ENCODE assay signal across 10 cellular contexts in the genomic region with DNA sequence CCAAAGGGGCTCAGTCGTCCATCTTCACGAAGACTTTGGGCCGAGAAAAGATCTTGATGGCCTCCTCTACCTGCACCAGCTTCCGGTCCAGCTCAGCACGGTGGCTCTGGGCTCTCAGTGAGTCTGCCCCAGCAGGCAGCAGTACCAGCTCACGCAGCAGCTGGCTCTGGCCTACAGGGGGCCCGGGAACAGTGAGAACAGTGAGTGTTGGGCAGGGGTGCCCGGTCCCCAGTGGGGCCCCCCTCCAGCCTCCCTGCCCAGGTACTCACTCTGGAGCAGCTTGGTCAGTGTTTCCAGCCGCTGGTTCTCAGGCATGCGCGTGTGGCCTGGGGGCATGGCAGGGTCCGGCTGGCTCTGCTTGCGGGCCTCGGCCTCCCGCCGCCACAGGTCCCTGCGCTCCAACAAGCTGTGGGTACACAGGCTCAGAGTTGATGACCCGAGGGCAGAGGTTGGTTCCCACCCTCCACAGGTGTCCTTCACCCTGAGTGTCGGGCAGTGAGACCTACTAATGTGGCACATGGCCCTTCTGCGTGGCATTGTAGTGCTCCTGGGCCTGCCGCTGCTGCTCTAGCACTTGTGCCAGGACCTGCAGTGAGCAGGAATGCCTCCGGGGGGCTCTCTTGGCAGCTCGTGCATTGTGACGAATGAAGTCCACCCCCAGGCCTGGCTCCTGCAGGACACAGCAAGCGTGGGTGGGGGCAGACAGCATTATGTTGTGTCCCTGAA. TPM values are rescaled to one million over a fixed set of nuclear protein-coding genes. Genes with fewer than 3 reads are reported as not detected.
DNase-seq lines count a peak whose midpoint lies in the region; ATAC-seq and TF ChIP-seq lines count a peak whose summit lies in the region.
"Had no signal": no experiment of that assay in that cellular context is flagged by ENCODE, and none has a peak within 500 bp of the region (broad histone marks: within the 10 kb centered on the region; RNA-seq: fewer than 3 reads in every experiment).

No MANE protein-coding gene starts in this region.

- TF ChIP-seq CTCF in AG09309 (IDR thresholded peaks at IDR 0.05; ENCODE audit: control insufficient read depth, insufficient read depth, low read depth, low read length, missing control alignments) (peak; percentile 27), GM10248 (IDR thresholded peaks at IDR 0.05; ENCODE audit: control extremely low read depth, extremely low read depth, low read depth, missing control alignments) (peak; percentile 27), fibroblast of mammary gland (conservative IDR thresholded peaks at IDR 0.05; ENCODE audit: control insufficient read depth, insufficient read depth, low read depth, low read length) (peak; percentile 21), stomach (IDR thresholded peaks at IDR 0.05) (no peak), prostate gland (IDR thresholded peaks at IDR 0.05) (no peak)

- H3K4me1 ChIP-seq in stomach (peaks cover 44 to 63% (median 59%) of the 10 kb centered on the region in 4 donors), prostate gland (replicated peaks) (peaks cover 11% of the 10 kb centered on the region)

- no peak overlapping the region for H3K27ac ChIP-seq in stomach
- no peak overlapping the region for H3K27ac ChIP-seq in prostate gland
- H3K27ac ChIP-seq: VCaP had no signal

- H3K27me3 ChIP-seq in stomach: no peaks in the 10 kb centered on the region
- no peaks in the 10 kb centered on the region for H3K27me3 ChIP-seq in prostate gland (replicated peaks; ENCODE audit: insufficient read depth)

- DNase-seq in AG09309 (ENCODE audit: low read depth): no peak
- no peak for DNase-seq in GM10248 (ENCODE audit: extremely low spot score)
- peak; percentile 28 for DNase-seq in SK-N-DZ (ENCODE audit: low spot score)
- DNase-seq in fibroblast of mammary gland (ENCODE audit: low read depth): no peak
- DNase-seq in stomach: no peak
- no peak for DNase-seq in prostate gland (ENCODE audit: low spot score)

- ATAC-seq in HG03571 (IDR thresholded peaks at IDR 0.05; ENCODE audit: unreplicated experiment): no peak
- ATAC-seq in HG03342 (IDR thresholded peaks at IDR 0.05; ENCODE audit: unreplicated experiment): no peak
- ATAC-seq: stimulated activated effector memory CD8-positive, alpha-beta T cell treated with anti-CD3 and anti-CD28 coated beads, Interleukin-12 subunit alpha, Interleukin-12 subunit beta, amount 100 ng/mL, for 72 hours had no signal

- intact Hi-C loops in stomach (cut with DNase I; ENCODE audit: low total_unique reads): no loop called here
- intact Hi-C loops in prostate gland (cut with DNase I): loop anchor here (5.0 to 10.0 kb wide), 2 partner anchors 139 to 179 kb away; a partner anchor contains a TSS

- H3K4me3 ChIP-seq in AG09309 (ENCODE audit: control insufficient read depth, low read depth, low read length): no peak overlapping the region
- H3K4me3 ChIP-seq in fibroblast of mammary gland (ENCODE audit: control insufficient read depth, low read depth, low read length): no peak overlapping the region
- H3K4me3 ChIP-seq in stomach: no peak overlapping the region
- H3K4me3 ChIP-seq in prostate gland: no peak overlapping the region

- POLR2A ChIA-PET in GM10248 (lab: Yijun Ruan, JAX): interaction anchor here (0.5 kb wide), 1 partner anchor 93 kb away, joined by 4 read pairs; no protein-coding TSS in a partner anchor

- WGBS in stomach, 5 donors: 69 to 85% (median 81%) methylated on average over 7 to 25 of the region's 25 CpGs
- 82% methylated on average over 23 of the region's 25 CpGs for WGBS in prostate gland

- TF ChIP-seq EP300 in stomach (IDR thresholded peaks at IDR 0.05): no peak

- no peak for TF ChIP-seq POLR2A in stomach (IDR thresholded peaks at IDR 0.05)
- TF ChIP-seq POLR2A in prostate gland (IDR thresholded peaks at IDR 0.05): no peak

- no peaks in the 10 kb centered on the region for H3K9me3 ChIP-seq in stomach
- no peaks in the 10 kb centered on the region for H3K9me3 ChIP-seq in prostate gland

- CTCF ChIA-PET in GM10248 (lab: Yijun Ruan, JAX): interaction anchor here (0.8 to 18.5 kb wide), 11 partner anchors 10 to 182 kb away, joined by 3 to 357 read pairs (median 10); a partner anchor contains a TSS

- H3K36me3 ChIP-seq in stomach: peaks cover 9 to 27% (median 16%) of the 10 kb centered on the region in 4 donors
- no peaks in the 10 kb centered on the region for H3K36me3 ChIP-seq in prostate gland

RNA-seq across cellular contexts. Expression of a gene that starts 2.6 kb away (rescaled TPM):
- 14.3 and 17.2 TPM in 2 replicates for polyA plus RNA-seq in SK-N-DZ (2014; cell fraction: cytosol; rRNA removed)
- polyA plus RNA-seq in SK-N-DZ (2014; cell fraction: nucleus; rRNA removed): 9.7 and 9.8 TPM in 2 replicates
- total RNA-seq in stomach (10 to 100 TPM in 3 of 5 donors, 1 to 10 TPM in 2; 1.1 to 56.7 (median 14.6) TPM), prostate gland (10 to 100 TPM in 1 of 2 donors, 1 to 10 TPM in 1; 3.4 to 13.7 TPM)
- 1 to 10 TPM; 3.5 to 7.2 (median 7.0) TPM for polyA plus RNA-seq in stomach

RNA-seq across cellular contexts. Expression of a gene that starts 3.2 kb away (rescaled TPM):
- polyA plus RNA-seq in SK-N-DZ (2014; cell fraction: cytosol; rRNA removed): 29.0 and 31.4 TPM in 2 replicates
- 51.5 and 82.6 TPM in 2 replicates for polyA plus RNA-seq in SK-N-DZ (2014; cell fraction: nucleus; rRNA removed)
- total RNA-seq in stomach (100 to 1,000 TPM in 1 of 5 donors, 10 to 100 TPM in 2, 1 to 10 TPM in 2; 5.8 to 113 (median 10.4) TPM), prostate gland (10 to 100 TPM; 20.6 to 29.1 TPM)
- polyA plus RNA-seq in stomach: 10 to 100 TPM; 19.7 to 31.5 (median 20.5) TPM

RNA-seq across cellular contexts. Expression of a gene that starts 3.3 kb away (rescaled TPM):
- polyA plus RNA-seq in SK-N-DZ (2014; cell fraction: cytosol; rRNA removed): 78.8 and 84.8 TPM in 2 replicates
- 168 and 203 TPM in 2 replicates for polyA plus RNA-seq in SK-N-DZ (2014; cell fraction: nucleus; rRNA removed)
- 10 to 100 TPM in 2 of 5 donors, 1 to 10 TPM in 2, under 1 TPM in 1; 0.87 to 30.3 (median 5.3) TPM for total RNA-seq in stomach
- 10 to 100 TPM; 12.0 to 17.1 (median 16.2) TPM for polyA plus RNA-seq in stomach
- 10 to 100 TPM; 17.1 to 45.4 TPM for total RNA-seq in prostate gland

RNA-seq across cellular contexts. Expression of a gene that starts 3.3 kb away (rescaled TPM):
- polyA plus RNA-seq in SK-N-DZ (2014; cell fraction: cytosol; rRNA removed): 5.7 and 5.9 TPM in 2 replicates
- polyA plus RNA-seq in SK-N-DZ (2014; cell fraction: nucleus; rRNA removed): 17.9 and 19.9 TPM in 2 replicates
- total RNA-seq in stomach (10 to 100 TPM in 1 of 5 donors, 1 to 10 TPM in 1, not detected in 3; 3.5 to 83.0 TPM), prostate gland (10 to 100 TPM in 1 of 2 donors, 1 to 10 TPM in 1; 10.0 to 18.3 TPM)
- 1 to 10 TPM; 3.2 to 3.6 (median 3.4) TPM for polyA plus RNA-seq in stomach

RNA-seq across cellular contexts. Expression of a gene that starts 18.4 kb away (rescaled TPM):
- 12.3 and 14.3 TPM in 2 replicates for polyA plus RNA-seq in SK-N-DZ (2014; cell fraction: cytosol; rRNA removed)
- polyA plus RNA-seq in SK-N-DZ (2014; cell fraction: nucleus; rRNA removed): 43.4 and 52.2 TPM in 2 replicates
- total RNA-seq in stomach: 10 to 100 TPM in 1 of 5 donors, 1 to 10 TPM in 2, under 1 TPM in 2; 0.18 to 28.1 (median 1.0) TPM
- polyA plus RNA-seq in stomach: 1 to 10 TPM in 2 of 3 donors, under 1 TPM in 1; 0.46 to 2.4 (median 2.0) TPM
- 1 to 10 TPM; 4.8 to 5.1 TPM for total RNA-seq in prostate gland

Comparison
In these comparisons a context has a peak if more than half of its experiments do, and no peak if none do; other contexts are left out.
1. CTCF ChIP-seq: peak in AG09309 (single experiment), GM10248 (single experiment) and fibroblast of mammary gland (single experiment); none in stomach (0 of 7) and prostate gland (0 of 4).